ENCODE assay signal across 1 cellular context in genomic region chr12:31659087-31659942, GRCh38.
TF ChIP-seq lines count a peak whose summit lies in the region.

A gene with protein sequence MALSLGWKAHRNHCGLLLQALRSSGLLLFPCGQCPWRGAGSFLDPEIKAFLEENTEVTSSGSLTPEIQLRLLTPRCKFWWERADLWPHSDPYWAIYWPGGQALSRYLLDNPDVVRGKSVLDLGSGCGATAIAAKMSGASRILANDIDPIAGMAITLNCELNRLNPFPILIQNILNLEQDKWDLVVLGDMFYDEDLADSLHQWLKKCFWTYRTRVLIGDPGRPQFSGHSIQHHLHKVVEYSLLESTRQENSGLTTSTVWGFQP (plus strand): TSS chr12:31659688. CDS start chr12:31661954, 2,266 bp downstream.

TF ChIP-seq in K562, 482 proteins besides CTCF, POLR2A, EP300 and RAD21 (continued from another document and continues in another):
- TF ChIP-seq, protein P1, sequence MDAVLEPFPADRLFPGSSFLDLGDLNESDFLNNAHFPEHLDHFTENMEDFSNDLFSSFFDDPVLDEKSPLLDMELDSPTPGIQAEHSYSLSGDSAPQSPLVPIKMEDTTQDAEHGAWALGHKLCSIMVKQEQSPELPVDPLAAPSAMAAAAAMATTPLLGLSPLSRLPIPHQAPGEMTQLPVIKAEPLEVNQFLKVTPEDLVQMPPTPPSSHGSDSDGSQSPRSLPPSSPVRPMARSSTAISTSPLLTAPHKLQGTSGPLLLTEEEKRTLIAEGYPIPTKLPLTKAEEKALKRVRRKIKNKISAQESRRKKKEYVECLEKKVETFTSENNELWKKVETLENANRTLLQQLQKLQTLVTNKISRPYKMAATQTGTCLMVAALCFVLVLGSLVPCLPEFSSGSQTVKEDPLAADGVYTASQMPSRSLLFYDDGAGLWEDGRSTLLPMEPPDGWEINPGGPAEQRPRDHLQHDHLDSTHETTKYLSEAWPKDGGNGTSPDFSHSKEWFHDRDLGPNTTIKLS (IDR thresholded peaks at IDR 0.05; ENCODE audit: borderline replicate concordance, low read depth) = peak; percentile 32; the same call in 1 of the 2 replicates
- TF ChIP-seq HCFC1 (IDR thresholded peaks at IDR 0.05; ENCODE audit: low read depth, low read length) (peak; percentile 69), PKNOX1 (IDR thresholded peaks at IDR 0.05) (peak; percentile 97), FOXK2 (conservative IDR thresholded peaks at IDR 0.05 in 1 of 2, IDR thresholded peaks at IDR 0.05 in 1 of 2; ENCODE audit: low read depth in 2 of 2) (peak in 1 of 2 experiments; percentile 35; a peak in 3 of 4 replicates), ZKSCAN1 (IDR thresholded peaks at IDR 0.05; ENCODE audit: low read depth, low read length) (peak; percentile 70; the same call in 1 of the 2 replicates), ZBTB11 (CRISPR knock-in tag; IDR thresholded peaks at IDR 0.05) (peak in 1 of 3 experiments; percentile 74; a peak in 2 of 6 replicates), HMGN3 (IDR thresholded peaks at IDR 0.05; ENCODE audit: borderline replicate concordance, extremely low read depth, insufficient read length, low read depth, low read length) (peak; percentile 81), SFPQ (IDR thresholded peaks at IDR 0.05; ENCODE audit: low read depth, low read length) (no peak), CBX1 (IDR thresholded peaks at IDR 0.05; ENCODE audit: low read depth) (peak; percentile 68; the same call in 1 of the 2 replicates), POLR2B (IDR thresholded peaks at IDR 0.05; ENCODE audit: low read depth, partially characterized antibody) (peak; percentile 85), CBFA2T3 (IDR thresholded peaks at IDR 0.05) (no peak), JUN (IDR thresholded peaks at IDR 0.05; ENCODE audit: borderline replicate concordance, low read depth, low read length) (peak; percentile 58; the same call in 1 of the 2 replicates), JUN (CRISPR knock-in tag; IDR thresholded peaks at IDR 0.05; ENCODE audit: borderline replicate concordance) (no peak), ZNF316 (IDR thresholded peaks at IDR 0.05) (peak; percentile 45), ZFP36 (IDR thresholded peaks at IDR 0.05; ENCODE audit: low read depth, low read length, partially characterized antibody) (no peak), ETV1 (tag; conservative IDR thresholded peaks at IDR 0.05; ENCODE audit: low read depth) (peak; percentile 72), NFRKB (IDR thresholded peaks at IDR 0.05; ENCODE audit: low read depth) (peak; percentile 81; the same call in 1 of the 2 replicates), C11orf30 (IDR thresholded peaks at IDR 0.05; ENCODE audit: low read depth) (peak; percentile 35; the same call in 1 of the 2 replicates), ZFP30 (CRISPR knock-in tag; IDR thresholded peaks at IDR 0.05; ENCODE audit: borderline replicate concordance) (no peak), FOXA3 (CRISPR knock-in tag; conservative IDR thresholded peaks at IDR 0.05 in 1 of 2, IDR thresholded peaks at IDR 0.05 in 1 of 2) (peak in 1 of 2 experiments; percentile 52; a peak in 1 of 4 replicates), MECOM (CRISPR knock-in tag; IDR thresholded peaks at IDR 0.05) (no peak), CREB1 (IDR thresholded peaks at IDR 0.05) (peak; percentile 90), CREB1 (CRISPR knock-in tag; IDR thresholded peaks at IDR 0.05) (peak; percentile 88), HDAC1 (IDR thresholded peaks at IDR 0.05) (peak in 1 of 2 experiments; percentile 57; a peak in 1 of 4 replicates), ZBTB40 (IDR thresholded peaks at IDR 0.05) (peak; percentile 78), ZBTB40 (CRISPR knock-in tag; IDR thresholded peaks at IDR 0.05) (no peak), E2F8 (IDR thresholded peaks at IDR 0.05; ENCODE audit: low read depth, partially characterized antibody) (peak; percentile 75)
- TF ChIP-seq, protein P2, sequence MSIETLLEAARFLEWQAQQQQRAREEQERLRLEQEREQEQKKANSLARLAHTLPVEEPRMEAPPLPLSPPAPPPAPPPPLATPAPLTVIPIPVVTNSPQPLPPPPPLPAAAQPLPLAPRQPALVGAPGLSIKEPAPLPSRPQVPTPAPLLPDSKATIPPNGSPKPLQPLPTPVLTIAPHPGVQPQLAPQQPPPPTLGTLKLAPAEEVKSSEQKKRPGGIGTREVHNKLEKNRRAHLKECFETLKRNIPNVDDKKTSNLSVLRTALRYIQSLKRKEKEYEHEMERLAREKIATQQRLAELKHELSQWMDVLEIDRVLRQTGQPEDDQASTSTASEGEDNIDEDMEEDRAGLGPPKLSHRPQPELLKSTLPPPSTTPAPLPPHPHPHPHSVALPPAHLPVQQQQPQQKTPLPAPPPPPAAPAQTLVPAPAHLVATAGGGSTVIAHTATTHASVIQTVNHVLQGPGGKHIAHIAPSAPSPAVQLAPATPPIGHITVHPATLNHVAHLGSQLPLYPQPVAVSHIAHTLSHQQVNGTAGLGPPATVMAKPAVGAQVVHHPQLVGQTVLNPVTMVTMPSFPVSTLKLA (conservative IDR thresholded peaks at IDR 0.05) = peak; percentile 80 to 89
- TF ChIP-seq, protein P3, sequence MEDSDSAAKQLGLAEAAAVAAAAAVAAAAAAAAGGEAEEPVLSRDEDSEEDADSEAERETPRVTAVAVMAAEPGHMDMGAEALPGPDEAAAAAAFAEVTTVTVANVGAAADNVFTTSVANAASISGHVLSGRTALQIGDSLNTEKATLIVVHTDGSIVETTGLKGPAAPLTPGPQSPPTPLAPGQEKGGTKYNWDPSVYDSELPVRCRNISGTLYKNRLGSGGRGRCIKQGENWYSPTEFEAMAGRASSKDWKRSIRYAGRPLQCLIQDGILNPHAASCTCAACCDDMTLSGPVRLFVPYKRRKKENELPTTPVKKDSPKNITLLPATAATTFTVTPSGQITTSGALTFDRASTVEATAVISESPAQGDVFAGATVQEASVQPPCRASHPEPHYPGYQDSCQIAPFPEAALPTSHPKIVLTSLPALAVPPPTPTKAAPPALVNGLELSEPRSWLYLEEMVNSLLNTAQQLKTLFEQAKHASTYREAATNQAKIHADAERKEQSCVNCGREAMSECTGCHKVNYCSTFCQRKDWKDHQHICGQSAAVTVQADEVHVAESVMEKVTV (CRISPR knock-in tag; IDR thresholded peaks at IDR 0.05) = no peak
